ENCODE assay signal across 1 cellular context in genomic region chr3:39021465-39022274, GRCh38.
TF ChIP-seq lines count a peak whose summit lies in the region.

No MANE protein-coding gene starts in this region.

TF ChIP-seq in K562, 482 proteins besides CTCF, POLR2A, EP300 and RAD21 (continued from another document and continues in another):
- no peak for TF ChIP-seq SFPQ (IDR thresholded peaks at IDR 0.05; ENCODE audit: low read depth, low read length)
- TF ChIP-seq ZFP1 (CRISPR knock-in tag; IDR thresholded peaks at IDR 0.05), result no peak
- TF ChIP-seq CREB5 (CRISPR knock-in tag; IDR thresholded peaks at IDR 0.05), result no peak
- TF ChIP-seq TFE3 (CRISPR knock-in tag; IDR thresholded peaks at IDR 0.05), result no peak
- TF ChIP-seq ZNF121 (CRISPR knock-in tag; conservative IDR thresholded peaks at IDR 0.05), result no peak
- TF ChIP-seq REST (CRISPR knock-in tag; IDR thresholded peaks at IDR 0.05; ENCODE audit: low read depth), result no peak
- TF ChIP-seq POLR2AphosphoS2 (IDR thresholded peaks at IDR 0.05; ENCODE audit: low read length), result no peak
- peak; percentile 94 for TF ChIP-seq VEZF1 (CRISPR knock-in tag; IDR thresholded peaks at IDR 0.05)
- TF ChIP-seq CBFA2T3 (IDR thresholded peaks at IDR 0.05), result peak; percentile 51
- no peak for TF ChIP-seq DIDO1 (tag; IDR thresholded peaks at IDR 0.05; ENCODE audit: low read depth)
- TF ChIP-seq FOXA1 (IDR thresholded peaks at IDR 0.05; ENCODE audit: borderline replicate concordance), result no peak
- TF ChIP-seq RBM39 (optimal IDR thresholded peaks at IDR 0.05; ENCODE audit: low read depth, low read length), result no peak
- no peak for TF ChIP-seq BRD4 (IDR thresholded peaks at IDR 0.05)
- TF ChIP-seq TFAM (CRISPR knock-in tag; conservative IDR thresholded peaks at IDR 0.05), result no peak
- TF ChIP-seq NR0B1 (IDR thresholded peaks at IDR 0.05; ENCODE audit: partially characterized antibody), result no peak
- no peak; the same call in 1 of the 2 replicates for TF ChIP-seq KLF1 (tag; IDR thresholded peaks at IDR 0.05)
- TF ChIP-seq POU5F1 (IDR thresholded peaks at IDR 0.05; ENCODE audit: borderline replicate concordance, low read depth, low read length, partially characterized antibody), result no peak
- TF ChIP-seq ZNF589 (CRISPR knock-in tag; IDR thresholded peaks at IDR 0.05; ENCODE audit: low read depth), result no peak
- TF ChIP-seq ZNF668 (CRISPR knock-in tag; IDR thresholded peaks at IDR 0.05), result no peak
- TF ChIP-seq ZNF146 (CRISPR knock-in tag; IDR thresholded peaks at IDR 0.05; ENCODE audit: unreplicated experiment), result no peak
- TF ChIP-seq POLR2AphosphoS5 (IDR thresholded peaks at IDR 0.05; ENCODE audit: control insufficient read depth, insufficient read depth, low read depth, low read length), result no peak
- TF ChIP-seq TBL1XR1 (IDR thresholded peaks at IDR 0.05; ENCODE audit: low read length in 2 of 2), result peak in 1 of 2 experiments; percentile 64; a peak in 1 of 4 replicates
- TF ChIP-seq XRCC3 (IDR thresholded peaks at IDR 0.05), result no peak
- no peak for TF ChIP-seq ZNF274 (IDR thresholded peaks at IDR 0.05; ENCODE audit: borderline replicate concordance, low read depth, low read length)
- no peak for TF ChIP-seq ZNF384 (IDR thresholded peaks at IDR 0.05; ENCODE audit: low read depth, low read length)
- no peak for TF ChIP-seq ZKSCAN1 (IDR thresholded peaks at IDR 0.05; ENCODE audit: low read depth, low read length)
- no peak for TF ChIP-seq ZNF232 (CRISPR knock-in tag; IDR thresholded peaks at IDR 0.05)
- TF ChIP-seq THRAP3 (IDR thresholded peaks at IDR 0.05; ENCODE audit: borderline replicate concordance), result no peak
- TF ChIP-seq PYGO2 (tag; IDR thresholded peaks at IDR 0.05), result peak; percentile 51; the same call in 1 of the 2 replicates
- TF ChIP-seq CSDE1 (IDR thresholded peaks at IDR 0.05), result no peak
- TF ChIP-seq HNRNPUL1 (IDR thresholded peaks at IDR 0.05; ENCODE audit: low read length), result no peak
- no peak for TF ChIP-seq JUNB (CRISPR knock-in tag; conservative IDR thresholded peaks at IDR 0.05)
- TF ChIP-seq RBM15 (IDR thresholded peaks at IDR 0.05; ENCODE audit: insufficient read depth, low read length), result no peak
- no peak for TF ChIP-seq ILF3 (IDR thresholded peaks at IDR 0.05; ENCODE audit: borderline replicate concordance)
- no peak for TF ChIP-seq PHF20 (IDR thresholded peaks at IDR 0.05; ENCODE audit: partially characterized antibody)
- no peak for TF ChIP-seq NFRKB (IDR thresholded peaks at IDR 0.05; ENCODE audit: low read depth)
- no peak for TF ChIP-seq CHD1 (IDR thresholded peaks at IDR 0.05; ENCODE audit: low read length)
- no peak for TF ChIP-seq FOXK1 (CRISPR knock-in tag; IDR thresholded peaks at IDR 0.05; ENCODE audit: borderline replicate concordance)
- no peak for TF ChIP-seq NCOR1 (IDR thresholded peaks at IDR 0.05)
- TF ChIP-seq HDAC2 (IDR thresholded peaks at IDR 0.05), result peak; percentile 75; the same call in 1 of the 2 replicates
- 0 out of 2 replicates have a peak, but pooled peaks have one; percentile 18 for TF ChIP-seq ELF1 (tag; IDR thresholded peaks at IDR 0.05)
- TF ChIP-seq CEBPZ (IDR thresholded peaks at IDR 0.05; ENCODE audit: borderline replicate concordance, low read depth, low read length), result no peak
- TF ChIP-seq ARNT (IDR thresholded peaks at IDR 0.05), result no peak
- TF ChIP-seq E2F1 (CRISPR knock-in tag; IDR thresholded peaks at IDR 0.05), result peak; percentile 27; the same call in 1 of the 2 replicates
- TF ChIP-seq ZSCAN32 (CRISPR knock-in tag; IDR thresholded peaks at IDR 0.05), result no peak
- no peak for TF ChIP-seq PRDM10 (IDR thresholded peaks at IDR 0.05; ENCODE audit: partially characterized antibody)
- TF ChIP-seq GATAD2A (IDR thresholded peaks at IDR 0.05), result no peak
- no peak for TF ChIP-seq ZNF79 (CRISPR knock-in tag; IDR thresholded peaks at IDR 0.05; ENCODE audit: low read depth)
